1 cellular context compared by ENCODE assay signal in genomic region chr6:87155272-87155919, GRCh38.
A peak's percentile ranks its signal among the peaks of the same experiment; 100 is the strongest.
TF ChIP-seq lines count a peak whose summit lies in the region.

ZNF292 (plus strand) TSS chr6:87155565; CDS start chr6:87155592, 27 bp downstream.

TF ChIP-seq in K562, 482 proteins besides CTCF, POLR2A, EP300 and RAD21 (continued from another document and continues in another):
- TF ChIP-seq, protein P1, sequence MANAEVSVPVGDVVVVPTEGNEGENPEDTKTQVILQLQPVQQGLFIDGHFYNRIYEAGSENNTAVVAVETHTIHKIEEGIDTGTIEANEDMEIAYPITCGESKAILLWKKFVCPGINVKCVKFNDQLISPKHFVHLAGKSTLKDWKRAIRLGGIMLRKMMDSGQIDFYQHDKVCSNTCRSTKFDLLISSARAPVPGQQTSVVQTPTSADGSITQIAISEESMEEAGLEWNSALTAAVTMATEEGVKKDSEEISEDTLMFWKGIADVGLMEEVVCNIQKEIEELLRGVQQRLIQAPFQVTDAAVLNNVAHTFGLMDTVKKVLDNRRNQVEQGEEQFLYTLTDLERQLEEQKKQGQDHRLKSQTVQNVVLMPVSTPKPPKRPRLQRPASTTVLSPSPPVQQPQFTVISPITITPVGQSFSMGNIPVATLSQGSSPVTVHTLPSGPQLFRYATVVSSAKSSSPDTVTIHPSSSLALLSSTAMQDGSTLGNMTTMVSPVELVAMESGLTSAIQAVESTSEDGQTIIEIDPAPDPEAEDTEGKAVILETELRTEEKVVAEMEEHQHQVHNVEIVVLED (CRISPR knock-in tag; IDR thresholded peaks at IDR 0.05), result peak; percentile 98
- TF ChIP-seq ZHX1 (conservative IDR thresholded peaks at IDR 0.05; ENCODE audit: low read length) (no peak), ZKSCAN8 (CRISPR knock-in tag; IDR thresholded peaks at IDR 0.05) (no peak), SRSF9 (IDR thresholded peaks at IDR 0.05; ENCODE audit: borderline replicate concordance, low read depth, low read length) (no peak), TOE1 (IDR thresholded peaks at IDR 0.05; ENCODE audit: borderline replicate concordance) (peak; percentile 100), TOE1 (CRISPR knock-in tag; IDR thresholded peaks at IDR 0.05; ENCODE audit: borderline replicate concordance, low read depth) (no peak), CREB5 (CRISPR knock-in tag; IDR thresholded peaks at IDR 0.05) (no peak; the same call in 1 of the 2 replicates), CREBBP (IDR thresholded peaks at IDR 0.05; ENCODE audit: low read depth, low read length) (no peak), SIN3A (IDR thresholded peaks at IDR 0.05; ENCODE audit: borderline replicate concordance in 2 of 2, control insufficient read depth in 1 of 2, low read depth in 2 of 2, low read length in 2 of 2) (peak in 1 of 2 experiments; percentile 28; a peak in 1 of 4 replicates), RFX5 (IDR thresholded peaks at IDR 0.05; ENCODE audit: low read depth, low read length) (no peak), HMG20A (CRISPR knock-in tag; conservative IDR thresholded peaks at IDR 0.05) (no peak), RBM25 (IDR thresholded peaks at IDR 0.05; ENCODE audit: low read depth, low read length, severe bottlenecking) (no peak), NFIC (IDR thresholded peaks at IDR 0.05) (peak; percentile 45), ZNF583 (CRISPR knock-in tag; IDR thresholded peaks at IDR 0.05) (peak; percentile 81), JUND (IDR thresholded peaks at IDR 0.05; ENCODE audit: borderline replicate concordance, low read depth, low read length) (0 out of 2 replicates have a peak, but pooled peaks have one; percentile 44), JUND (tag; IDR thresholded peaks at IDR 0.05; ENCODE audit: borderline replicate concordance, low read depth, low read length) (no peak), MXI1 (IDR thresholded peaks at IDR 0.05; ENCODE audit: low read depth, low read length) (no peak), ZNF384 (IDR thresholded peaks at IDR 0.05; ENCODE audit: low read depth, low read length) (no peak), XRCC5 (IDR thresholded peaks at IDR 0.05; ENCODE audit: low read depth, low read length) (no peak), BCOR (IDR thresholded peaks at IDR 0.05) (peak; percentile 91), BHLHE40 (IDR thresholded peaks at IDR 0.05; ENCODE audit: low read length) (peak; percentile 100), SMARCE1 (IDR thresholded peaks at IDR 0.05) (peak; percentile 24; the same call in 1 of the 2 replicates), FOXA1 (IDR thresholded peaks at IDR 0.05; ENCODE audit: borderline replicate concordance) (no peak), ETV5 (CRISPR knock-in tag; IDR thresholded peaks at IDR 0.05; ENCODE audit: low read depth) (peak; percentile 80; the same call in 1 of the 2 replicates), ZNF311 (CRISPR knock-in tag; IDR thresholded peaks at IDR 0.05) (no peak), CREB1 (IDR thresholded peaks at IDR 0.05) (peak; percentile 71), CREB1 (CRISPR knock-in tag; IDR thresholded peaks at IDR 0.05) (peak; percentile 90), NUFIP1 (IDR thresholded peaks at IDR 0.05; ENCODE audit: partially characterized antibody) (peak; percentile 67)
- TF ChIP-seq, protein P2, sequence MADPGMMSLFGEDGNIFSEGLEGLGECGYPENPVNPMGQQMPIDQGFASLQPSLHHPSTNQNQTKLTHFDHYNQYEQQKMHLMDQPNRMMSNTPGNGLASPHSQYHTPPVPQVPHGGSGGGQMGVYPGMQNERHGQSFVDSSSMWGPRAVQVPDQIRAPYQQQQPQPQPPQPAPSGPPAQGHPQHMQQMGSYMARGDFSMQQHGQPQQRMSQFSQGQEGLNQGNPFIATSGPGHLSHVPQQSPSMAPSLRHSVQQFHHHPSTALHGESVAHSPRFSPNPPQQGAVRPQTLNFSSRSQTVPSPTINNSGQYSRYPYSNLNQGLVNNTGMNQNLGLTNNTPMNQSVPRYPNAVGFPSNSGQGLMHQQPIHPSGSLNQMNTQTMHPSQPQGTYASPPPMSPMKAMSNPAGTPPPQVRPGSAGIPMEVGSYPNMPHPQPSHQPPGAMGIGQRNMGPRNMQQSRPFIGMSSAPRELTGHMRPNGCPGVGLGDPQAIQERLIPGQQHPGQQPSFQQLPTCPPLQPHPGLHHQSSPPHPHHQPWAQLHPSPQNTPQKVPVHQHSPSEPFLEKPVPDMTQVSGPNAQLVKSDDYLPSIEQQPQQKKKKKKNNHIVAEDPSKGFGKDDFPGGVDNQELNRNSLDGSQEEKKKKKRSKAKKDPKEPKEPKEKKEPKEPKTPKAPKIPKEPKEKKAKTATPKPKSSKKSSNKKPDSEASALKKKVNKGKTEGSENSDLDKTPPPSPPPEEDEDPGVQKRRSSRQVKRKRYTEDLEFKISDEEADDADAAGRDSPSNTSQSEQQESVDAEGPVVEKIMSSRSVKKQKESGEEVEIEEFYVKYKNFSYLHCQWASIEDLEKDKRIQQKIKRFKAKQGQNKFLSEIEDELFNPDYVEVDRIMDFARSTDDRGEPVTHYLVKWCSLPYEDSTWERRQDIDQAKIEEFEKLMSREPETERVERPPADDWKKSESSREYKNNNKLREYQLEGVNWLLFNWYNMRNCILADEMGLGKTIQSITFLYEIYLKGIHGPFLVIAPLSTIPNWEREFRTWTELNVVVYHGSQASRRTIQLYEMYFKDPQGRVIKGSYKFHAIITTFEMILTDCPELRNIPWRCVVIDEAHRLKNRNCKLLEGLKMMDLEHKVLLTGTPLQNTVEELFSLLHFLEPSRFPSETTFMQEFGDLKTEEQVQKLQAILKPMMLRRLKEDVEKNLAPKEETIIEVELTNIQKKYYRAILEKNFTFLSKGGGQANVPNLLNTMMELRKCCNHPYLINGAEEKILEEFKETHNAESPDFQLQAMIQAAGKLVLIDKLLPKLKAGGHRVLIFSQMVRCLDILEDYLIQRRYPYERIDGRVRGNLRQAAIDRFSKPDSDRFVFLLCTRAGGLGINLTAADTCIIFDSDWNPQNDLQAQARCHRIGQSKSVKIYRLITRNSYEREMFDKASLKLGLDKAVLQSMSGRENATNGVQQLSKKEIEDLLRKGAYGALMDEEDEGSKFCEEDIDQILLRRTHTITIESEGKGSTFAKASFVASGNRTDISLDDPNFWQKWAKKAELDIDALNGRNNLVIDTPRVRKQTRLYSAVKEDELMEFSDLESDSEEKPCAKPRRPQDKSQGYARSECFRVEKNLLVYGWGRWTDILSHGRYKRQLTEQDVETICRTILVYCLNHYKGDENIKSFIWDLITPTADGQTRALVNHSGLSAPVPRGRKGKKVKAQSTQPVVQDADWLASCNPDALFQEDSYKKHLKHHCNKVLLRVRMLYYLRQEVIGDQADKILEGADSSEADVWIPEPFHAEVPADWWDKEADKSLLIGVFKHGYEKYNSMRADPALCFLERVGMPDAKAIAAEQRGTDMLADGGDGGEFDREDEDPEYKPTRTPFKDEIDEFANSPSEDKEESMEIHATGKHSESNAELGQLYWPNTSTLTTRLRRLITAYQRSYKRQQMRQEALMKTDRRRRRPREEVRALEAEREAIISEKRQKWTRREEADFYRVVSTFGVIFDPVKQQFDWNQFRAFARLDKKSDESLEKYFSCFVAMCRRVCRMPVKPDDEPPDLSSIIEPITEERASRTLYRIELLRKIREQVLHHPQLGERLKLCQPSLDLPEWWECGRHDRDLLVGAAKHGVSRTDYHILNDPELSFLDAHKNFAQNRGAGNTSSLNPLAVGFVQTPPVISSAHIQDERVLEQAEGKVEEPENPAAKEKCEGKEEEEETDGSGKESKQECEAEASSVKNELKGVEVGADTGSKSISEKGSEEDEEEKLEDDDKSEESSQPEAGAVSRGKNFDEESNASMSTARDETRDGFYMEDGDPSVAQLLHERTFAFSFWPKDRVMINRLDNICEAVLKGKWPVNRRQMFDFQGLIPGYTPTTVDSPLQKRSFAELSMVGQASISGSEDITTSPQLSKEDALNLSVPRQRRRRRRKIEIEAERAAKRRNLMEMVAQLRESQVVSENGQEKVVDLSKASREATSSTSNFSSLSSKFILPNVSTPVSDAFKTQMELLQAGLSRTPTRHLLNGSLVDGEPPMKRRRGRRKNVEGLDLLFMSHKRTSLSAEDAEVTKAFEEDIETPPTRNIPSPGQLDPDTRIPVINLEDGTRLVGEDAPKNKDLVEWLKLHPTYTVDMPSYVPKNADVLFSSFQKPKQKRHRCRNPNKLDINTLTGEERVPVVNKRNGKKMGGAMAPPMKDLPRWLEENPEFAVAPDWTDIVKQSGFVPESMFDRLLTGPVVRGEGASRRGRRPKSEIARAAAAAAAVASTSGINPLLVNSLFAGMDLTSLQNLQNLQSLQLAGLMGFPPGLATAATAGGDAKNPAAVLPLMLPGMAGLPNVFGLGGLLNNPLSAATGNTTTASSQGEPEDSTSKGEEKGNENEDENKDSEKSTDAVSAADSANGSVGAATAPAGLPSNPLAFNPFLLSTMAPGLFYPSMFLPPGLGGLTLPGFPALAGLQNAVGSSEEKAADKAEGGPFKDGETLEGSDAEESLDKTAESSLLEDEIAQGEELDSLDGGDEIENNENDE (IDR thresholded peaks at IDR 0.05; ENCODE audit: low read depth, low read length), result no peak
- TF ChIP-seq, protein P3, sequence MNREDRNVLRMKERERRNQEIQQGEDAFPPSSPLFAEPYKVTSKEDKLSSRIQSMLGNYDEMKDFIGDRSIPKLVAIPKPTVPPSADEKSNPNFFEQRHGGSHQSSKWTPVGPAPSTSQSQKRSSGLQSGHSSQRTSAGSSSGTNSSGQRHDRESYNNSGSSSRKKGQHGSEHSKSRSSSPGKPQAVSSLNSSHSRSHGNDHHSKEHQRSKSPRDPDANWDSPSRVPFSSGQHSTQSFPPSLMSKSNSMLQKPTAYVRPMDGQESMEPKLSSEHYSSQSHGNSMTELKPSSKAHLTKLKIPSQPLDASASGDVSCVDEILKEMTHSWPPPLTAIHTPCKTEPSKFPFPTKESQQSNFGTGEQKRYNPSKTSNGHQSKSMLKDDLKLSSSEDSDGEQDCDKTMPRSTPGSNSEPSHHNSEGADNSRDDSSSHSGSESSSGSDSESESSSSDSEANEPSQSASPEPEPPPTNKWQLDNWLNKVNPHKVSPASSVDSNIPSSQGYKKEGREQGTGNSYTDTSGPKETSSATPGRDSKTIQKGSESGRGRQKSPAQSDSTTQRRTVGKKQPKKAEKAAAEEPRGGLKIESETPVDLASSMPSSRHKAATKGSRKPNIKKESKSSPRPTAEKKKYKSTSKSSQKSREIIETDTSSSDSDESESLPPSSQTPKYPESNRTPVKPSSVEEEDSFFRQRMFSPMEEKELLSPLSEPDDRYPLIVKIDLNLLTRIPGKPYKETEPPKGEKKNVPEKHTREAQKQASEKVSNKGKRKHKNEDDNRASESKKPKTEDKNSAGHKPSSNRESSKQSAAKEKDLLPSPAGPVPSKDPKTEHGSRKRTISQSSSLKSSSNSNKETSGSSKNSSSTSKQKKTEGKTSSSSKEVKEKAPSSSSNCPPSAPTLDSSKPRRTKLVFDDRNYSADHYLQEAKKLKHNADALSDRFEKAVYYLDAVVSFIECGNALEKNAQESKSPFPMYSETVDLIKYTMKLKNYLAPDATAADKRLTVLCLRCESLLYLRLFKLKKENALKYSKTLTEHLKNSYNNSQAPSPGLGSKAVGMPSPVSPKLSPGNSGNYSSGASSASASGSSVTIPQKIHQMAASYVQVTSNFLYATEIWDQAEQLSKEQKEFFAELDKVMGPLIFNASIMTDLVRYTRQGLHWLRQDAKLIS (CRISPR knock-in tag; IDR thresholded peaks at IDR 0.05), result peak; percentile 89
- TF ChIP-seq, protein P4, sequence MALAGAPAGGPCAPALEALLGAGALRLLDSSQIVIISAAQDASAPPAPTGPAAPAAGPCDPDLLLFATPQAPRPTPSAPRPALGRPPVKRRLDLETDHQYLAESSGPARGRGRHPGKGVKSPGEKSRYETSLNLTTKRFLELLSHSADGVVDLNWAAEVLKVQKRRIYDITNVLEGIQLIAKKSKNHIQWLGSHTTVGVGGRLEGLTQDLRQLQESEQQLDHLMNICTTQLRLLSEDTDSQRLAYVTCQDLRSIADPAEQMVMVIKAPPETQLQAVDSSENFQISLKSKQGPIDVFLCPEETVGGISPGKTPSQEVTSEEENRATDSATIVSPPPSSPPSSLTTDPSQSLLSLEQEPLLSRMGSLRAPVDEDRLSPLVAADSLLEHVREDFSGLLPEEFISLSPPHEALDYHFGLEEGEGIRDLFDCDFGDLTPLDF (CRISPR knock-in tag; IDR thresholded peaks at IDR 0.05), result peak; percentile 93
- TF ChIP-seq, protein P5, sequence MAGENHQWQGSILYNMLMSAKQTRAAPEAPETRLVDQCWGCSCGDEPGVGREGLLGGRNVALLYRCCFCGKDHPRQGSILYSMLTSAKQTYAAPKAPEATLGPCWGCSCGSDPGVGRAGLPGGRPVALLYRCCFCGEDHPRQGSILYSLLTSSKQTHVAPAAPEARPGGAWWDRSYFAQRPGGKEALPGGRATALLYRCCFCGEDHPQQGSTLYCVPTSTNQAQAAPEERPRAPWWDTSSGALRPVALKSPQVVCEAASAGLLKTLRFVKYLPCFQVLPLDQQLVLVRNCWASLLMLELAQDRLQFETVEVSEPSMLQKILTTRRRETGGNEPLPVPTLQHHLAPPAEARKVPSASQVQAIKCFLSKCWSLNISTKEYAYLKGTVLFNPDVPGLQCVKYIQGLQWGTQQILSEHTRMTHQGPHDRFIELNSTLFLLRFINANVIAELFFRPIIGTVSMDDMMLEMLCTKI (IDR thresholded peaks at IDR 0.05; ENCODE audit: partially characterized antibody), result no peak
